8 cellular contexts compared by ENCODE assay signal in genomic region chr3:115658032-115658336, GRCh38. TPM values are rescaled to one million over a fixed set of nuclear protein-coding genes. Genes with fewer than 3 reads are reported as not detected.
DNase-seq lines count a peak whose midpoint lies in the region; ATAC-seq and TF ChIP-seq lines count a peak whose summit lies in the region.

No MANE protein-coding gene starts in this region.

- peak overlapping the region; percentile 71 for H3K27ac Mint-ChIP-seq in Caco-2 (ENCODE audit: unreplicated experiment)
- H3K27ac Mint-ChIP-seq in endothelial cell (ENCODE audit: unreplicated experiment) = peak overlapping the region; percentile 100

- H3K79me2 ChIP-seq in OCI-LY1 (ENCODE audit: insufficient read depth, low read length) (no peaks in the 10 kb centered on the region), osteoblast (ENCODE audit: insufficient read depth, low read length) (no peaks in the 10 kb centered on the region)

- H3K36me3 ChIP-seq in Caco-2 (ENCODE audit: control insufficient read depth, insufficient read depth, low read length) (no peaks in the 10 kb centered on the region), OCI-LY1 (ENCODE audit: insufficient read depth, low read length) (no peaks in the 10 kb centered on the region), osteoblast (ENCODE audit: insufficient read depth, low read length) (no peaks in the 10 kb centered on the region)

- H4K20me1 ChIP-seq in OCI-LY1 (ENCODE audit: insufficient read depth, low read length) = no peaks in the 10 kb centered on the region
- no peaks in the 10 kb centered on the region for H4K20me1 ChIP-seq in osteoblast (ENCODE audit: insufficient read depth, low read length)

- DNase-seq in Caco-2 = no peak
- DNase-seq in endothelial cell (ENCODE audit: low spot score) = no peak
- DNase-seq in osteoblast (ENCODE audit: insufficient read length, low spot score, missing footprints) = peak; percentile 63
- DNase-seq in posterior cingulate gyrus = no peak
- DNase-seq in ecto neural progenitor cell (ENCODE audit: low spot score) = no peak
- no peak for DNase-seq in iPS-NIHi11 (ENCODE audit: low spot score)

- peaks cover 6% of the 10 kb centered on the region for H3K4me1 Mint-ChIP-seq in Caco-2 (ENCODE audit: low read depth, unreplicated experiment)
- H3K4me1 Mint-ChIP-seq in endothelial cell (ENCODE audit: unreplicated experiment) = peaks cover 26% of the 10 kb centered on the region

- no peak for TF ChIP-seq CTCF in Caco-2 (IDR thresholded peaks at IDR 0.05; ENCODE audit: insufficient read depth in 1 of 2, low read depth in 1 of 2, low read length in 1 of 2, severe bottlenecking in 1 of 2, unreplicated experiment in 1 of 2)
- TF ChIP-seq CTCF in OCI-LY1 (IDR thresholded peaks at IDR 0.05; ENCODE audit: low read length) = no peak
- no peak for TF ChIP-seq CTCF in endothelial cell (IDR thresholded peaks at IDR 0.05; ENCODE audit: unreplicated experiment)
- TF ChIP-seq CTCF in osteoblast (IDR thresholded peaks at IDR 0.05; ENCODE audit: extremely low read depth, low read depth, low read length) = no peak

- H3K4me3 Mint-ChIP-seq in Caco-2 (ENCODE audit: unreplicated experiment) (peak overlapping the region; percentile 96), endothelial cell (ENCODE audit: unreplicated experiment) (peak overlapping the region; percentile 92)

- CTCF ChIA-PET in Caco-2 (lab: Charles Lee) = no interaction called here

- no TSS peak for BruUV-seq in Caco-2 (replicated peaks; lab: Mats Ljungman, UMichigan)

- H3K27me3 ChIP-seq in Caco-2 (replicated peaks; ENCODE audit: control insufficient read depth, insufficient read depth, low read length) (no peaks in the 10 kb centered on the region), OCI-LY1 (ENCODE audit: insufficient read depth, low read length) (no peaks in the 10 kb centered on the region), osteoblast (ENCODE audit: insufficient read depth, low read length) (no peaks in the 10 kb centered on the region)

- H3K27me3 Mint-ChIP-seq in Caco-2 (ENCODE audit: insufficient read depth, unreplicated experiment) (no peaks in the 10 kb centered on the region), endothelial cell (ENCODE audit: unreplicated experiment) (peaks cover 2% of the 10 kb centered on the region)

- H3K9me3 Mint-ChIP-seq in Caco-2 (ENCODE audit: unreplicated experiment) (no peaks in the 10 kb centered on the region), endothelial cell (ENCODE audit: unreplicated experiment) (no peaks in the 10 kb centered on the region)

- H3K4me2 ChIP-seq in OCI-LY1 (ENCODE audit: low read length) = peak overlapping the region; percentile 88
- peak overlapping the region; percentile 87 for H3K4me2 ChIP-seq in osteoblast (ENCODE audit: insufficient read depth, low read length)

- H3K27ac ChIP-seq in OCI-LY1 (ENCODE audit: low read depth, low read length, poor library complexity, severe bottlenecking) (no peak overlapping the region), osteoblast (ENCODE audit: low read depth, low read length) (peak overlapping the region; percentile 95)

- POLR2A ChIA-PET in Caco-2 (lab: Charles Lee) = no interaction called here

- H3K4me3 ChIP-seq in Caco-2 (ENCODE audit: low read depth, low read length) (peak overlapping the region; percentile 57), OCI-LY1 (ENCODE audit: low read depth, low read length, poor library complexity, severe bottlenecking) (peak overlapping the region; percentile 71), osteoblast (ENCODE audit: insufficient read depth, low read length) (peak overlapping the region; percentile 81)

- ATAC-seq in GM18511 (IDR thresholded peaks at IDR 0.05; ENCODE audit: unreplicated experiment) = no peak

- H3K9me2 ChIP-seq in OCI-LY1 (ENCODE audit: low read depth, low read length) = no peaks in the 10 kb centered on the region

- H3K4me1 ChIP-seq in Caco-2 (no peaks in the 10 kb centered on the region), OCI-LY1 (ENCODE audit: insufficient read depth, low read length, severe bottlenecking) (peaks cover 23% of the 10 kb centered on the region), osteoblast (ENCODE audit: insufficient read depth, low read length) (peaks cover 17% of the 10 kb centered on the region)

- intact Hi-C loops in Caco-2 (cut with micrococcal nuclease; ENCODE audit: unreplicated experiment) (loop anchor here (2.0 kb wide), 1 partner anchor 35 kb away; no protein-coding TSS in a partner anchor), posterior cingulate gyrus (cut with DNase I) (no loop called here)

- H3K9me3 ChIP-seq in Caco-2 = no peaks in the 10 kb centered on the region
- H3K9me3 ChIP-seq in OCI-LY1 (ENCODE audit: low read length) = no peaks in the 10 kb centered on the region
- H3K9me3 ChIP-seq in osteoblast (ENCODE audit: low read depth, low read length) = no peaks in the 10 kb centered on the region

- peaks cover 6% of the 10 kb centered on the region for H3K36me3 Mint-ChIP-seq in Caco-2 (ENCODE audit: insufficient read depth, unreplicated experiment)
- no peaks in the 10 kb centered on the region for H3K36me3 Mint-ChIP-seq in endothelial cell (ENCODE audit: low read depth, unreplicated experiment)

- H2AFZ ChIP-seq in OCI-LY1 (ENCODE audit: low read length) = peak overlapping the region; percentile 98
- peak overlapping the region; percentile 84 for H2AFZ ChIP-seq in osteoblast (ENCODE audit: low read length)

- peaks cover 6% of the 10 kb centered on the region; the same call in 1 of the 2 replicates for H3F3A ChIP-seq in OCI-LY1 (ENCODE audit: insufficient read depth, low read length)

- H3K9ac ChIP-seq in OCI-LY1 (ENCODE audit: low read length) = peak overlapping the region; percentile 73

RNA-seq across cellular contexts. Expression of gene GAP43, which starts 34.7 kb away (rescaled TPM):
- total RNA-seq in Caco-2 (2022) (not detected in 2 replicates), endothelial cell (ENCODE audit: unreplicated experiment) (16.1 TPM), osteoblast (2.1 and 3.6 TPM in 2 replicates)
